ENCODE assay signal across 1 cellular context in genomic region chr11:68146704-68147474, GRCh38.
TF ChIP-seq lines count a peak whose summit lies in the region.

No MANE protein-coding gene starts in this region.

TF ChIP-seq in HepG2, 621 proteins besides CTCF, POLR2A, EP300 and RAD21 (continued from another document and continues in another):
- TF ChIP-seq FOXO4 (CRISPR knock-in tag; conservative IDR thresholded peaks at IDR 0.05) = no peak
- peak; percentile 66; the same call in 1 of the 2 replicates for TF ChIP-seq ZBTB25 (CRISPR knock-in tag; IDR thresholded peaks at IDR 0.05)
- peak; percentile 46 for TF ChIP-seq ZNF503 (CRISPR knock-in tag; IDR thresholded peaks at IDR 0.05)
- peak; percentile 97 for TF ChIP-seq ZNF687 (CRISPR knock-in tag; IDR thresholded peaks at IDR 0.05)
- TF ChIP-seq ZNF121 (CRISPR knock-in tag; IDR thresholded peaks at IDR 0.05) = peak; percentile 55; the same call in 1 of the 2 replicates
- peak; percentile 92; the same call in 1 of the 2 replicates for TF ChIP-seq GATA4 (IDR thresholded peaks at IDR 0.05; ENCODE audit: borderline replicate concordance, low read depth)
- TF ChIP-seq SOX5 (CRISPR knock-in tag; IDR thresholded peaks at IDR 0.05; ENCODE audit: borderline replicate concordance) = peak; percentile 83; the same call in 1 of the 2 replicates
- TF ChIP-seq CBX5 (CRISPR knock-in tag; IDR thresholded peaks at IDR 0.05; ENCODE audit: borderline replicate concordance) = peak; percentile 90; the same call in 1 of the 2 replicates
- peak; percentile 95 for TF ChIP-seq HOXA3 (CRISPR knock-in tag; IDR thresholded peaks at IDR 0.05)
- TF ChIP-seq GLMP (CRISPR knock-in tag; IDR thresholded peaks at IDR 0.05; ENCODE audit: borderline replicate concordance) = no peak; the same call in 1 of the 2 replicates
- no peak for TF ChIP-seq ZNF776 (CRISPR knock-in tag; IDR thresholded peaks at IDR 0.05)
- TF ChIP-seq BHLHE40 (IDR thresholded peaks at IDR 0.05; ENCODE audit: low read length) = peak; percentile 67
- TF ChIP-seq NFRKB (IDR thresholded peaks at IDR 0.05) = no peak
- peak; percentile 47; the same call in 1 of the 2 replicates for TF ChIP-seq NFYC (CRISPR knock-in tag; IDR thresholded peaks at IDR 0.05)
- peak; percentile 86 for TF ChIP-seq IKZF4 (CRISPR knock-in tag; IDR thresholded peaks at IDR 0.05; ENCODE audit: borderline replicate concordance, low read depth, not compliant biosample characterization)
- peak; percentile 86 for TF ChIP-seq SKIL (CRISPR knock-in tag; IDR thresholded peaks at IDR 0.05; ENCODE audit: borderline replicate concordance)
- no peak for TF ChIP-seq ZNF484 (CRISPR knock-in tag; IDR thresholded peaks at IDR 0.05; ENCODE audit: borderline replicate concordance, low read depth)
- TF ChIP-seq PITX1 (CRISPR knock-in tag; IDR thresholded peaks at IDR 0.05) = peak; percentile 92
- TF ChIP-seq HNF1B (CRISPR knock-in tag; IDR thresholded peaks at IDR 0.05) = peak; percentile 75
- no peak for TF ChIP-seq JARID2 (CRISPR knock-in tag; IDR thresholded peaks at IDR 0.05; ENCODE audit: insufficient replicate concordance)
- peak; percentile 98 for TF ChIP-seq ZNF331 (CRISPR knock-in tag; IDR thresholded peaks at IDR 0.05)
- peak; percentile 91 for TF ChIP-seq TFAP4 (IDR thresholded peaks at IDR 0.05; ENCODE audit: borderline replicate concordance, low read depth)
- TF ChIP-seq POLR2AphosphoS2 (IDR thresholded peaks at IDR 0.05; ENCODE audit: low read depth, low read length) = no peak
- peak; percentile 87 for TF ChIP-seq ISL2 (CRISPR knock-in tag; IDR thresholded peaks at IDR 0.05)
- TF ChIP-seq ZC3H4 (CRISPR knock-in tag; IDR thresholded peaks at IDR 0.05; ENCODE audit: borderline replicate concordance) = peak; percentile 79; the same call in 1 of the 2 replicates
- peak; percentile 87; the same call in 1 of the 2 replicates for TF ChIP-seq ZNF747 (CRISPR knock-in tag; IDR thresholded peaks at IDR 0.05; ENCODE audit: borderline replicate concordance)
- TF ChIP-seq ZNF343 (CRISPR knock-in tag; IDR thresholded peaks at IDR 0.05) = peak; percentile 95; the same call in 1 of the 2 replicates
- peak; percentile 94 for TF ChIP-seq FOXA1 (IDR thresholded peaks at IDR 0.05)
- TF ChIP-seq FOXA1 (CRISPR knock-in tag; IDR thresholded peaks at IDR 0.05) = peak; percentile 100
- peak; percentile 49; the same call in 1 of the 2 replicates for TF ChIP-seq ZNF281 (CRISPR knock-in tag; IDR thresholded peaks at IDR 0.05; ENCODE audit: borderline replicate concordance)
- TF ChIP-seq ZNF17 (CRISPR knock-in tag; IDR thresholded peaks at IDR 0.05) = no peak
- TF ChIP-seq CCDC6 (CRISPR knock-in tag; IDR thresholded peaks at IDR 0.05) = peak; percentile 88
- TF ChIP-seq ZNF574 (CRISPR knock-in tag; IDR thresholded peaks at IDR 0.05) = peak; percentile 89
- TF ChIP-seq ZSCAN25 (CRISPR knock-in tag; IDR thresholded peaks at IDR 0.05) = peak; percentile 86
- TF ChIP-seq PTBP1 (IDR thresholded peaks at IDR 0.05; ENCODE audit: low read depth, low read length, poor library complexity, severe bottlenecking) = no peak
- 0 out of 2 replicates have a peak, but pooled peaks have one; percentile 52 for TF ChIP-seq ZNF24 (IDR thresholded peaks at IDR 0.05)
- TF ChIP-seq MED13 (CRISPR knock-in tag; IDR thresholded peaks at IDR 0.05) = peak; percentile 87
- no peak for TF ChIP-seq MBNL3 (CRISPR knock-in tag; conservative IDR thresholded peaks at IDR 0.05)
- TF ChIP-seq ZMYM4 (CRISPR knock-in tag; IDR thresholded peaks at IDR 0.05) = peak; percentile 90
- TF ChIP-seq FOXK1 (CRISPR knock-in tag; IDR thresholded peaks at IDR 0.05; ENCODE audit: borderline replicate concordance, low read depth) = peak; percentile 82; the same call in 1 of the 2 replicates
- no peak for TF ChIP-seq PAWR (CRISPR knock-in tag; IDR thresholded peaks at IDR 0.05; ENCODE audit: borderline replicate concordance)
